14 cellular contexts compared by ENCODE assay signal in the genomic region with DNA sequence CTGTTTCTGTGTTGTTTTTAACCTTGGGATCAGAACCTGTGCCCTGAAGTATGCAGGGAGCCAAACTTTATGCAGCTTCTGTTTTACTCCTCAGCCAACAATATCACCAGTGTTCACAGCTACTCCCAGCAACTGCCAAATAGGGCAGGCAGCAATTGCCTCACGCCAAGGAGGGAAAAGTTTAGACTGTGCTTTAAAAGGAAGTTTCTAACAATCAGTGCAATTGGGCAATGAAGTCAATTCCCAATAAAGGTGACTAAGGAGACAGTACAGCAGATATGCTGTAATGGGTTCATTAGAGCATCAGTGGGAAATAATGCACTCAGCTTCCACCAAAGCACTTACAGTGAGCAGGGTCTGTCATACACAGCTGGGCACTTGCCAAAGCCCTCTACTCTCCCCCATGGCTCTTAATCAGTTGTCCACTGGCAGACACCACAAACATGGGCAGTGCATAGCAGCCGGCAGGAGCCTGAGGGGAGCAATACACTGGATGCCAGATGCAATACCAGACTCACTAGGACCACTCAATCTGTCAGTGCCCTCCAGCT. TPM values are rescaled to one million over a fixed set of nuclear protein-coding genes. Genes with fewer than 3 reads are reported as not detected.
A peak's percentile ranks its signal among the peaks of the same experiment; 100 is the strongest.
DNase-seq lines count a peak whose midpoint lies in the region; ATAC-seq and TF ChIP-seq lines count a peak whose summit lies in the region.
"Had no signal": no experiment of that assay in that cellular context is flagged by ENCODE, and none has a peak within 500 bp of the region (broad histone marks: within the 10 kb centered on the region; RNA-seq: fewer than 3 reads in every experiment).

No MANE protein-coding gene starts in this region.

- H3K27ac Mint-ChIP-seq in CD14-positive monocyte: no peak overlapping the region
- H3K27ac Mint-ChIP-seq: stimulated activated naive CD8-positive, alpha-beta T cell treated with anti-CD3 and anti-CD28 coated beads, Interleukin-15, Interleukin-2, amounts not matched to agents 100 ng/mL and 50 ng/mL, for 24 hours had no signal

- no peak for TF ChIP-seq EP300 in stomach (IDR thresholded peaks at IDR 0.05)

- H3K4me1 Mint-ChIP-seq in CD14-positive monocyte: peaks cover 3% of the 10 kb centered on the region

- H3K36me3 Mint-ChIP-seq in CD14-positive monocyte: no peaks in the 10 kb centered on the region

- peak; percentile 73 for ATAC-seq in body of pancreas
- ATAC-seq in GM19452 (IDR thresholded peaks at IDR 0.05; ENCODE audit: unreplicated experiment): no peak
- ATAC-seq: HCT116, K562 had no signal

- peak; percentile 37 for DNase-seq in NCI-H128 (lab: John Stamatoyannopoulos, UW; ENCODE audit: unreplicated experiment)
- DNase-seq in body of pancreas: peak in 1 of 4 donors; percentile 17
- peak; percentile 9 for DNase-seq in iris pigment epithelial cell (ENCODE audit: low read depth)
- DNase-seq in stomach: no peak
- DNase-seq in CD14-positive monocyte (ENCODE audit: low spot score): no peak
- no peak for DNase-seq in 8988T
- no peak for DNase-seq in COLO668 (lab: John Stamatoyannopoulos, UW; ENCODE audit: unreplicated experiment)
- DNase-seq: Caco-2, NCI-H226, SIG-M5 had no signal

- H3K27ac ChIP-seq in body of pancreas: peak overlapping the region in 2 of 4 donors; percentile 34 to 43
- H3K27ac ChIP-seq in stomach: peak overlapping the region in 3 of 5 donors; percentile 17 to 62 (median 45)

- H3K9me3 ChIP-seq in body of pancreas: no peaks in the 10 kb centered on the region
- no peaks in the 10 kb centered on the region for H3K9me3 ChIP-seq in stomach
- H3K9me3 ChIP-seq: Caco-2 had no signal

- TF ChIP-seq CTCF in body of pancreas (IDR thresholded peaks at IDR 0.05) (no peak), stomach (IDR thresholded peaks at IDR 0.05) (no peak), CD14-positive monocyte (IDR thresholded peaks at IDR 0.05) (no peak)

- H3K9me3 Mint-ChIP-seq in CD14-positive monocyte: peaks cover 0 to 2% (median 0%) of the 10 kb centered on the region in 7 donors
- H3K9me3 Mint-ChIP-seq: stimulated activated naive CD8-positive, alpha-beta T cell treated with anti-CD3 and anti-CD28 coated beads, Interleukin-15, Interleukin-2, amounts not matched to agents 100 ng/mL and 50 ng/mL, for 24 hours had no signal

- no peak for TF ChIP-seq POLR2A in body of pancreas (IDR thresholded peaks at IDR 0.05)
- no peak for TF ChIP-seq POLR2A in stomach (IDR thresholded peaks at IDR 0.05)

- intact Hi-C loops in body of pancreas (cut with DNase I): no loop called here
- intact Hi-C loops in stomach (cut with DNase I; ENCODE audit: low total_unique reads): no loop called here
- intact Hi-C loops in CD14-positive monocyte (cut with micrococcal nuclease): no loop called here

- H3K36me3 ChIP-seq in body of pancreas (replicated peaks in 1 of 2; ENCODE audit: insufficient read depth in 1 of 2, low read depth in 2 of 2) (no peaks in the 10 kb centered on the region), stomach (no peaks in the 10 kb centered on the region)

- peaks cover under 1 to 7% (median 3%) of the 10 kb centered on the region in 3 donors for H3K27me3 Mint-ChIP-seq in CD14-positive monocyte (ENCODE audit: low read depth in 3 of 3)

- H3K4me1 ChIP-seq in body of pancreas (peaks cover 5% of the 10 kb centered on the region), stomach (peaks cover 0 to 19% (median 4%) of the 10 kb centered on the region in 4 donors)

- 31 to 34% methylated on average over 2 of the region's 2 CpGs for WGBS in body of pancreas, 2 donors
- 24 to 47% (median 34%) methylated on average over 2 of the region's 2 CpGs for WGBS in stomach, 5 donors

- H3K4me3 ChIP-seq in body of pancreas (no peak overlapping the region), stomach (no peak overlapping the region)
- H3K4me3 ChIP-seq: K562 had no signal

- H3K27me3 ChIP-seq in body of pancreas: no peaks in the 10 kb centered on the region
- H3K27me3 ChIP-seq in stomach: no peaks in the 10 kb centered on the region

- no peak overlapping the region for H3K4me3 Mint-ChIP-seq in CD14-positive monocyte
- H3K4me3 Mint-ChIP-seq: stimulated activated naive CD8-positive, alpha-beta T cell treated with anti-CD3 and anti-CD28 coated beads, Interleukin-15, Interleukin-2, amounts not matched to agents 100 ng/mL and 50 ng/mL, for 24 hours had no signal

RNA-seq across cellular contexts. Expression of a gene that starts 19.3 kb away (rescaled TPM):
- 1 to 10 TPM in 1 of 2 donors, under 1 TPM in 1; 0.78 to 4.3 TPM for total RNA-seq in body of pancreas
- 1 to 10 TPM in 4 of 5 donors, not detected in 1; 1.3 to 6.2 (median 2.1) TPM for total RNA-seq in stomach
- polyA plus RNA-seq in stomach: 1 to 10 TPM in 1 of 3 donors, under 1 TPM in 2; 0.46 to 1.4 (median 0.58) TPM
- polyA plus RNA-seq in CD14-positive monocyte: under 1 TPM in 1 of 2 donors, not detected in 1; 0.04 TPM
- total RNA-seq: K562 had no signal
- polyA plus RNA-seq: K562 had no signal

Comparison
In these comparisons a context has a peak if more than half of its experiments do, and no peak if none do; other contexts are left out.
1. DNase-seq: peak in NCI-H128 (single experiment) and iris pigment epithelial cell (single experiment); none in stomach (single experiment), CD14-positive monocyte (single experiment), 8988T (single experiment) and COLO668 (single experiment).